Comparison of ENCODE assay signal across 17 cellular contexts in genomic region chr5:19555876-19556275, GRCh38.
DNase-seq lines count a peak whose midpoint lies in the region; ATAC-seq and TF ChIP-seq lines count a peak whose summit lies in the region.
"Had no signal": no experiment of that assay in that cellular context is flagged by ENCODE, and none has a peak within 500 bp of the region (broad histone marks: within the 10 kb centered on the region; RNA-seq: fewer than 3 reads in every experiment).

No MANE protein-coding gene starts in this region.

- H3K4me1 ChIP-seq in adipocyte (ENCODE audit: control insufficient read depth, insufficient read depth, low read length) (no peaks in the 10 kb centered on the region), foreskin keratinocyte (no peaks in the 10 kb centered on the region)

- peaks cover 6% of the 10 kb centered on the region for H3K9me3 ChIP-seq in adipocyte (ENCODE audit: control insufficient read depth, low read length)

- H3K9ac ChIP-seq in adipocyte (ENCODE audit: low read length) = no peak overlapping the region

- no peak for TF ChIP-seq CTCF in foreskin keratinocyte (conservative IDR thresholded peaks at IDR 0.05)

- no peaks in the 10 kb centered on the region for H3K36me3 ChIP-seq in adipocyte (ENCODE audit: control insufficient read depth, insufficient read depth, low read length, severe bottlenecking)

- ATAC-seq in foreskin keratinocyte = peak; percentile 43
- ATAC-seq in HG02678 (IDR thresholded peaks at IDR 0.05; ENCODE audit: unreplicated experiment) = no peak

- DNase-seq in Daoy (ENCODE audit: low read depth) (peak; percentile 20), HS-27A (ENCODE audit: low read depth) (peak; percentile 7), adipocyte (ENCODE audit: low read depth) (peak; percentile 6), foreskin keratinocyte (peak in 1 of 2 donors; percentile 28), T-helper 2 cell (no peak), UCSD-AML1 (lab: John Stamatoyannopoulos, UW; ENCODE audit: unreplicated experiment) (no peak)
- no peak for DNase-seq in stimulated activated CD4-positive, alpha-beta T cell treated with anti-CD3 and anti-CD28 coated beads, Interleukin-1b, Interleukin-23, amount 100 ng/mL, for 48 hours
- DNase-seq: C1 segment of cervical spinal cord; Calu3; CD4-positive, alpha-beta T cell; DMS 273 treated with DMSO at 0.1 percent for 48 hours; GDM1; GOT3; H9; IMR-90 had no signal

- no peak overlapping the region for H3K27ac ChIP-seq in foreskin keratinocyte
- H3K27ac ChIP-seq: HL-60 had no signal

- no peak overlapping the region for H3K4me3 ChIP-seq in adipocyte (ENCODE audit: low read length)

- H3K27me3 ChIP-seq in adipocyte (replicated peaks; ENCODE audit: control insufficient read depth, insufficient read depth, low read length) (no peaks in the 10 kb centered on the region), foreskin keratinocyte (no peaks in the 10 kb centered on the region)

Comparison
In these comparisons a context has a peak if more than half of its experiments do, and no peak if none do; other contexts are left out.
1. DNase-seq: peak in Daoy (single experiment), HS-27A (single experiment) and adipocyte (single experiment); none in T-helper 2 cell (0 of 5), stimulated activated CD4-positive, alpha-beta T cell treated with anti-CD3 and anti-CD28 coated beads, Interleukin-1b, Interleukin-23, amount 100 ng/mL, for 48 hours (single experiment) and UCSD-AML1 (single experiment).